12 cellular contexts compared by ENCODE assay signal in the genomic region with DNA sequence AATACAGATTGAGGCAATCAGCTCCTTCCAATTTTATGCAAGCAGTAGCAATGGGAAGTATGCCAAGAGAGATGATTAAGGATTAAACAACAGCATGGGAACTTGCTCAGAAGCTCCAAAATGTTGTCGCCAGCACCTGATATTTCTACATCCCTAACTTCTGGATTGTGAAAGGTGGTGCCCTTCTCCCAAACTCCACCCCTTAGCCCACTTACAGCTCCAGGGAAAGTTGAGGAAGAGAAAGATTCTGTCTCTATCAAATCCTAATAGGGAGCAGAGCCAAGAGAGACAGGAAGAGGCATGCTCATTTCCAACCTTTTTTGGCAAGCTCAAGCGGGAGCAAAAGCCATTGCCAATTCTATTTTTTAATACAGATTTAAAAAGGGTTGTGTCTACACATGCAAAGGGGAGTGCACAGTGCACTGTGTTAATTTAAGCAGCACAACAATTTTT.
DNase-seq lines count a peak whose midpoint lies in the region; ATAC-seq, FAIRE-seq and TF ChIP-seq lines count a peak whose summit lies in the region.
"Had no signal": no experiment of that assay in that cellular context is flagged by ENCODE, and none has a peak within 500 bp of the region (broad histone marks: within the 10 kb centered on the region; RNA-seq: fewer than 3 reads in every experiment).

No MANE protein-coding gene starts in this region.

- H3K27me3 ChIP-seq in vagina: no peaks in the 10 kb centered on the region

- FAIRE-seq in GM12892 (lab: Jason Lieb, UNC): no peak
- FAIRE-seq: endometrium had no signal

- peak; percentile 20 for DNase-seq in Daoy (ENCODE audit: low read depth)
- DNase-seq in NCI-H2196 treated with DMSO at 0.1 percent for 48 hours (lab: John Stamatoyannopoulos, UW; ENCODE audit: unreplicated experiment): peak; percentile 15
- DNase-seq in epithelial cell of prostate (ENCODE audit: low read depth, low spot score): no peak
- peak; percentile 13 for DNase-seq in pons (ENCODE audit: low spot score)
- DNase-seq in vagina (ENCODE audit: extremely low spot score in 2 of 2): no peak
- DNase-seq in GM12892 (ENCODE audit: insufficient read length): no peak
- DNase-seq: activated CD8-positive, alpha-beta memory T cell treated with anti-CD3 and anti-CD28 coated beads, Interleukin-2, amount 50 U/mL, for 4 hours; naive B cell; RPMI8226 had no signal

- ATAC-seq in GM19328 (IDR thresholded peaks at IDR 0.05; ENCODE audit: unreplicated experiment) (no peak), HG03460 (IDR thresholded peaks at IDR 0.05; ENCODE audit: unreplicated experiment) (no peak)

- no peak overlapping the region for H3K4me3 ChIP-seq in vagina

- H3K36me3 ChIP-seq in vagina: no peaks in the 10 kb centered on the region

- H3K4me1 ChIP-seq in vagina: peaks cover 26% of the 10 kb centered on the region

- H3K27ac ChIP-seq in epithelial cell of prostate: peak overlapping the region; percentile 69
- no peak overlapping the region for H3K27ac ChIP-seq in vagina

- TF ChIP-seq POLR2A in vagina (IDR thresholded peaks at IDR 0.05) (no peak), GM12892 (IDR thresholded peaks at IDR 0.05; ENCODE audit: low read depth, low read length) (no peak)

- intact Hi-C loops in vagina (cut with DNase I): loop anchor here (5.0 kb wide), 1 partner anchor 1769 kb away; no protein-coding TSS in a partner anchor

- no peaks in the 10 kb centered on the region for H3K9me3 ChIP-seq in vagina

- TF ChIP-seq CTCF in vagina (IDR thresholded peaks at IDR 0.05): no peak

Comparison
In these comparisons a context has a peak if more than half of its experiments do, and no peak if none do; other contexts are left out.
1. DNase-seq: peak in Daoy (single experiment), NCI-H2196 treated with DMSO at 0.1 percent for 48 hours (single experiment) and pons (single experiment); none in epithelial cell of prostate (single experiment), vagina (0 of 2) and GM12892 (single experiment).